1 cellular context compared by ENCODE assay signal in the genomic region with DNA sequence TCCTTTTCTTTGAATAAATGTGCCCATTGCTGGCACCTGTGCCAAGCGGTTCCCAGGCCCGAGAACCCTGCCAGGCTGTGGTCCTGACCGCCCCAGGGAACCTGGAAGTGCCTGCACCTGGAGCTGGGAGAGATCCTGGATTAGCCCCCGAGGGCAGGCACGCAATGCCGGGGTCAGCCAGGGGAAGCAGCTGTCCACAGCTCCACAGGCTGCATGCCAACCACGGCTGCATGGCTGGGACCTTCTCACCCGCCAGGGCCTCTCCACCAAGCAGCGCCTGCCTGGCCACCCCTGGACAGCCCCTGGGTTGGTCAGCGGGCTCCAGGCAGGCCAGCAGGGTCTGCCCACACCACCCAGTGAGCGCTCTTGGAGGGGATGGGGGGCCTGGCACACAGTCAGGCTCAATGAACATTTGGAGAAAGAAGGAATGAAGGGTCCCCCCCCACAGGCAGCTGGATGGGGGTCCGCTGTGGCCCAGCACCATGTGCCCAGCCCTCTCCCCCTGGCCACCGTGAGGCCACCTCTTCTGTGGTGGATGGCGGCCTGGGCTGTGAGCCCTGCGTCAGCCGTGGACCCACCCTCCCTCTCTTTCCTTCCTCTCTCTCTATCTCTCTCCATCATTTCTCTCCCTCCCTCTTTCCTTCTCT.
TF ChIP-seq lines count a peak whose summit lies in the region.

No MANE protein-coding gene starts in this region.

TF ChIP-seq in SK-N-SH, 30 proteins besides CTCF, POLR2A, EP300 and RAD21 (continued from another document):
- TF ChIP-seq ELF1 (IDR thresholded peaks at IDR 0.05) (no peak), SIN3A (IDR thresholded peaks at IDR 0.05; ENCODE audit: borderline replicate concordance, low read depth, low read length) (no peak), TEAD4 (IDR thresholded peaks at IDR 0.05; ENCODE audit: borderline replicate concordance, insufficient read depth) (no peak), NRF1 (IDR thresholded peaks at IDR 0.05; ENCODE audit: low read depth, low read length) (no peak), NFIC (IDR thresholded peaks at IDR 0.05; ENCODE audit: borderline replicate concordance) (no peak), TCF12 (IDR thresholded peaks at IDR 0.05) (no peak), GATA2 (CRISPR knock-in tag; IDR thresholded peaks at IDR 0.05) (no peak), SMC3 (IDR thresholded peaks at IDR 0.05; ENCODE audit: low read depth, low read length) (no peak)
- TF ChIP-seq, protein P1, sequence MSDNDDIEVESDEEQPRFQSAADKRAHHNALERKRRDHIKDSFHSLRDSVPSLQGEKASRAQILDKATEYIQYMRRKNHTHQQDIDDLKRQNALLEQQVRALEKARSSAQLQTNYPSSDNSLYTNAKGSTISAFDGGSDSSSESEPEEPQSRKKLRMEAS (IDR thresholded peaks at IDR 0.05; ENCODE audit: low read depth): no peak
- TF ChIP-seq, protein P2, sequence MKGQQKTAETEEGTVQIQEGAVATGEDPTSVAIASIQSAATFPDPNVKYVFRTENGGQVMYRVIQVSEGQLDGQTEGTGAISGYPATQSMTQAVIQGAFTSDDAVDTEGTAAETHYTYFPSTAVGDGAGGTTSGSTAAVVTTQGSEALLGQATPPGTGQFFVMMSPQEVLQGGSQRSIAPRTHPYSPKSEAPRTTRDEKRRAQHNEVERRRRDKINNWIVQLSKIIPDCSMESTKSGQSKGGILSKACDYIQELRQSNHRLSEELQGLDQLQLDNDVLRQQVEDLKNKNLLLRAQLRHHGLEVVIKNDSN (IDR thresholded peaks at IDR 0.05; ENCODE audit: borderline replicate concordance, low read depth): no peak
- TF ChIP-seq, protein P3, sequence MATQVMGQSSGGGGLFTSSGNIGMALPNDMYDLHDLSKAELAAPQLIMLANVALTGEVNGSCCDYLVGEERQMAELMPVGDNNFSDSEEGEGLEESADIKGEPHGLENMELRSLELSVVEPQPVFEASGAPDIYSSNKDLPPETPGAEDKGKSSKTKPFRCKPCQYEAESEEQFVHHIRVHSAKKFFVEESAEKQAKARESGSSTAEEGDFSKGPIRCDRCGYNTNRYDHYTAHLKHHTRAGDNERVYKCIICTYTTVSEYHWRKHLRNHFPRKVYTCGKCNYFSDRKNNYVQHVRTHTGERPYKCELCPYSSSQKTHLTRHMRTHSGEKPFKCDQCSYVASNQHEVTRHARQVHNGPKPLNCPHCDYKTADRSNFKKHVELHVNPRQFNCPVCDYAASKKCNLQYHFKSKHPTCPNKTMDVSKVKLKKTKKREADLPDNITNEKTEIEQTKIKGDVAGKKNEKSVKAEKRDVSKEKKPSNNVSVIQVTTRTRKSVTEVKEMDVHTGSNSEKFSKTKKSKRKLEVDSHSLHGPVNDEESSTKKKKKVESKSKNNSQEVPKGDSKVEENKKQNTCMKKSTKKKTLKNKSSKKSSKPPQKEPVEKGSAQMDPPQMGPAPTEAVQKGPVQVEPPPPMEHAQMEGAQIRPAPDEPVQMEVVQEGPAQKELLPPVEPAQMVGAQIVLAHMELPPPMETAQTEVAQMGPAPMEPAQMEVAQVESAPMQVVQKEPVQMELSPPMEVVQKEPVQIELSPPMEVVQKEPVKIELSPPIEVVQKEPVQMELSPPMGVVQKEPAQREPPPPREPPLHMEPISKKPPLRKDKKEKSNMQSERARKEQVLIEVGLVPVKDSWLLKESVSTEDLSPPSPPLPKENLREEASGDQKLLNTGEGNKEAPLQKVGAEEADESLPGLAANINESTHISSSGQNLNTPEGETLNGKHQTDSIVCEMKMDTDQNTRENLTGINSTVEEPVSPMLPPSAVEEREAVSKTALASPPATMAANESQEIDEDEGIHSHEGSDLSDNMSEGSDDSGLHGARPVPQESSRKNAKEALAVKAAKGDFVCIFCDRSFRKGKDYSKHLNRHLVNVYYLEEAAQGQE (IDR thresholded peaks at IDR 0.05; ENCODE audit: low read depth, low read length): no peak
- TF ChIP-seq, protein P4, sequence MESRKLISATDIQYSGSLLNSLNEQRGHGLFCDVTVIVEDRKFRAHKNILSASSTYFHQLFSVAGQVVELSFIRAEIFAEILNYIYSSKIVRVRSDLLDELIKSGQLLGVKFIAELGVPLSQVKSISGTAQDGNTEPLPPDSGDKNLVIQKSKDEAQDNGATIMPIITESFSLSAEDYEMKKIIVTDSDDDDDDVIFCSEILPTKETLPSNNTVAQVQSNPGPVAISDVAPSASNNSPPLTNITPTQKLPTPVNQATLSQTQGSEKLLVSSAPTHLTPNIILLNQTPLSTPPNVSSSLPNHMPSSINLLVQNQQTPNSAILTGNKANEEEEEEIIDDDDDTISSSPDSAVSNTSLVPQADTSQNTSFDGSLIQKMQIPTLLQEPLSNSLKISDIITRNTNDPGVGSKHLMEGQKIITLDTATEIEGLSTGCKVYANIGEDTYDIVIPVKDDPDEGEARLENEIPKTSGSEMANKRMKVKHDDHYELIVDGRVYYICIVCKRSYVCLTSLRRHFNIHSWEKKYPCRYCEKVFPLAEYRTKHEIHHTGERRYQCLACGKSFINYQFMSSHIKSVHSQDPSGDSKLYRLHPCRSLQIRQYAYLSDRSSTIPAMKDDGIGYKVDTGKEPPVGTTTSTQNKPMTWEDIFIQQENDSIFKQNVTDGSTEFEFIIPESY (IDR thresholded peaks at IDR 0.05; ENCODE audit: borderline replicate concordance, low read depth): no peak
